ENCODE assay signal across 1 cellular context in genomic region chr10:102235598-102235920, GRCh38.
A peak's percentile ranks its signal among the peaks of the same experiment; 100 is the strongest.
TF ChIP-seq lines count a peak whose summit lies in the region.

No MANE protein-coding gene starts in this region.

TF ChIP-seq in IMR-90, 13 proteins besides CTCF, POLR2A, EP300 and RAD21:
- TF ChIP-seq MXI1 (IDR thresholded peaks at IDR 0.05; ENCODE audit: borderline replicate concordance, low read depth, low read length) (no peak), CEBPB (IDR thresholded peaks at IDR 0.05; ENCODE audit: low read depth, low read length) (no peak), USF2 (IDR thresholded peaks at IDR 0.05; ENCODE audit: low read depth, low read length) (no peak), ELK1 (IDR thresholded peaks at IDR 0.05; ENCODE audit: borderline replicate concordance, low read depth, low read length) (no peak), FOS (IDR thresholded peaks at IDR 0.05; ENCODE audit: low read depth, low read length) (peak; percentile 11; the same call in 1 of the 2 replicates), NFE2L2 (IDR thresholded peaks at IDR 0.05; ENCODE audit: low read depth, low read length) (no peak), RFX5 (IDR thresholded peaks at IDR 0.05; ENCODE audit: low read depth, low read length) (no peak), RCOR1 (IDR thresholded peaks at IDR 0.05; ENCODE audit: insufficient replicate concordance, low read length) (no peak)
